19 cellular contexts compared by ENCODE assay signal in genomic region chr18:48741866-48742265, GRCh38.
DNase-seq lines count a peak whose midpoint lies in the region; ATAC-seq and TF ChIP-seq lines count a peak whose summit lies in the region.
"Had no signal": no experiment of that assay in that cellular context is flagged by ENCODE, and none has a peak within 500 bp of the region (broad histone marks: within the 10 kb centered on the region; RNA-seq: fewer than 3 reads in every experiment).

No MANE protein-coding gene starts in this region.

- H3K79me2 ChIP-seq in GM23248 (ENCODE audit: insufficient read depth): peaks cover 35% of the 10 kb centered on the region; the same call in 1 of the 2 replicates

- H3K27ac ChIP-seq in GM23248 (peak overlapping the region; percentile 79), mesenchymal stem cell (ENCODE audit: low read length, poor library complexity, severe bottlenecking) (no peak overlapping the region), thoracic aorta (peak overlapping the region; percentile 81 to 93), suprapubic skin (no peak overlapping the region)
- H3K27ac ChIP-seq: BLaER1, PC-9 had no signal

- TF ChIP-seq EP300 in suprapubic skin (IDR thresholded peaks at IDR 0.05): no peak

- no peak overlapping the region for H2BK120ac ChIP-seq in mesenchymal stem cell (ENCODE audit: low read depth, low read length)

- H3K36me3 ChIP-seq in GM23248 (ENCODE audit: low read depth): no peaks in the 10 kb centered on the region; the same call in 1 of the 2 replicates
- H3K36me3 ChIP-seq in mesenchymal stem cell (ENCODE audit: control insufficient read depth in 1 of 2, insufficient read depth in 2 of 2, low read depth in 1 of 2, low read length in 2 of 2): peaks cover 0 to 38% of the 10 kb centered on the region in 2 experiments
- no peaks in the 10 kb centered on the region for H3K36me3 ChIP-seq in thoracic aorta
- no peaks in the 10 kb centered on the region for H3K36me3 ChIP-seq in suprapubic skin
- H3K36me3 ChIP-seq: BLaER1 had no signal

- no peak overlapping the region for H2BK5ac ChIP-seq in mesenchymal stem cell (ENCODE audit: low read depth, low read length, poor library complexity, severe bottlenecking)

- no peaks in the 10 kb centered on the region for H3K9me3 ChIP-seq in GM23248 (ENCODE audit: low read depth)
- H3K9me3 ChIP-seq in mesenchymal stem cell (ENCODE audit: control insufficient read depth, low read length): no peaks in the 10 kb centered on the region
- no peaks in the 10 kb centered on the region for H3K9me3 ChIP-seq in thoracic aorta
- no peaks in the 10 kb centered on the region for H3K9me3 ChIP-seq in suprapubic skin
- H3K9me3 ChIP-seq: BLaER1, SK-N-SH had no signal

- H3K4me2 ChIP-seq in GM23248 (ENCODE audit: unreplicated experiment) (no peak overlapping the region), mesenchymal stem cell (ENCODE audit: low read length, poor library complexity, severe bottlenecking) (no peak overlapping the region)
- H3K4me2 ChIP-seq: BLaER1, PC-9, SK-N-SH had no signal

- ATAC-seq in thoracic aorta (ENCODE audit: insufficient number of reproducible peaks, low FRiP score, low read depth) (no peak), GM21360 (IDR thresholded peaks at IDR 0.05; ENCODE audit: unreplicated experiment) (no peak)
- ATAC-seq: CD8-positive, alpha-beta T cell; HCT116 had no signal

- peak overlapping the region; percentile 69; the same call in 1 of the 2 replicates for H3K9ac ChIP-seq in GM23248
- peak overlapping the region; percentile 90 for H3K9ac ChIP-seq in mesenchymal stem cell (ENCODE audit: low read length)
- H3K9ac ChIP-seq: BLaER1, SK-N-SH had no signal

- no peaks in the 10 kb centered on the region for H3K27me3 ChIP-seq in GM23248 (replicated peaks; ENCODE audit: insufficient read depth)
- H3K27me3 ChIP-seq in mesenchymal stem cell (ENCODE audit: control insufficient read depth in 1 of 2, insufficient read depth in 1 of 2, low read length in 2 of 2): no peaks in the 10 kb centered on the region
- no peaks in the 10 kb centered on the region for H3K27me3 ChIP-seq in thoracic aorta (replicated peaks; ENCODE audit: insufficient read depth)
- no peaks in the 10 kb centered on the region for H3K27me3 ChIP-seq in suprapubic skin
- H3K27me3 ChIP-seq: BLaER1 had no signal

- H3K4me3 ChIP-seq in GM23248 (no peak overlapping the region), mesenchymal stem cell (ENCODE audit: insufficient read depth in 1 of 2, low read depth in 1 of 2, low read length in 2 of 2) (no peak overlapping the region), thoracic aorta (no peak overlapping the region), suprapubic skin (no peak overlapping the region)
- H3K4me3 ChIP-seq: BLaER1, PC-9 had no signal

- H2AK5ac ChIP-seq in mesenchymal stem cell (ENCODE audit: low read length, severe bottlenecking): no peak overlapping the region

- in situ Hi-C loops in GM23248 (cut with MboI) (loop anchor here (10.0 to 25.0 kb wide), 2 partner anchors 63 to 195 kb away; no protein-coding TSS in a partner anchor), SK-MEL-5 (cut with HindIII; ENCODE audit: low pct_unique_long_range_greater_than_20kb, low sequenced_read_pairs) (no loop called here)

- TF ChIP-seq CTCF in thoracic aorta (IDR thresholded peaks at IDR 0.05) (no peak), suprapubic skin (IDR thresholded peaks at IDR 0.05) (no peak)

- H2BK12ac ChIP-seq in mesenchymal stem cell (ENCODE audit: low read length in 2 of 2): no peak overlapping the region

- peaks cover 22% of the 10 kb centered on the region for H3K79me1 ChIP-seq in mesenchymal stem cell (replicated peaks; ENCODE audit: low read length, poor library complexity, severe bottlenecking)

- no peak overlapping the region for H4K8ac ChIP-seq in mesenchymal stem cell (ENCODE audit: low read length)

- no peaks in the 10 kb centered on the region for H4K20me1 ChIP-seq in GM23248 (ENCODE audit: insufficient read depth)

- peak overlapping the region in 1 of 2 experiments; percentile 36 for H3K23ac ChIP-seq in mesenchymal stem cell (ENCODE audit: low read length in 2 of 2)

- no peak for TF ChIP-seq POLR2A in suprapubic skin (IDR thresholded peaks at IDR 0.05)

- no peaks in the 10 kb centered on the region for H3K9me2 ChIP-seq in GM23248 (ENCODE audit: insufficient read depth)
- H3K9me2 ChIP-seq: SK-N-SH had no signal

- H3K18ac ChIP-seq in mesenchymal stem cell (ENCODE audit: low read depth in 1 of 2, low read length in 2 of 2): no peak overlapping the region

- H2BK15ac ChIP-seq in mesenchymal stem cell (ENCODE audit: low read depth, poor library complexity, severe bottlenecking): no peak overlapping the region

- no peak overlapping the region for H3K4ac ChIP-seq in mesenchymal stem cell (ENCODE audit: low read depth in 1 of 2, low read length in 2 of 2)

- H3K14ac ChIP-seq in mesenchymal stem cell (ENCODE audit: low read length in 2 of 2): no peak overlapping the region

- H4K91ac ChIP-seq in mesenchymal stem cell (ENCODE audit: low read length): no peak overlapping the region

- H3K4me1 ChIP-seq in GM23248 (ENCODE audit: insufficient read depth) (peaks cover 42% of the 10 kb centered on the region), mesenchymal stem cell (ENCODE audit: control insufficient read depth, insufficient read depth, low read depth, low read length) (peaks cover 15% of the 10 kb centered on the region), thoracic aorta (ENCODE audit: control insufficient read depth in 1 of 2, low read depth in 2 of 2) (peaks cover 53 to 78% of the 10 kb centered on the region in 2 donors), suprapubic skin (peaks cover 46% of the 10 kb centered on the region)
- H3K4me1 ChIP-seq: BLaER1 had no signal

- H3F3A ChIP-seq in GM23248 (ENCODE audit: insufficient read depth): peaks cover 30% of the 10 kb centered on the region

- H2AFZ ChIP-seq in GM23248 (no peak overlapping the region), mesenchymal stem cell (ENCODE audit: low read depth, low read length) (no peak overlapping the region)
- H2AFZ ChIP-seq: PC-9 had no signal

- WGBS in GM23248 (ENCODE audit: low coverage in 1 of 2, low lambda C conversion rate in 2 of 2, missing lambda C conversion rate in 2 of 2), 2 experiments: 80 to 86% methylated on average over 6 of the region's 6 CpGs
- WGBS in mesenchymal stem cell: 82% methylated on average over 6 of the region's 6 CpGs
- 95% methylated on average over 3 of the region's 6 CpGs for WGBS in suprapubic skin

- DNase-seq in GM23248 (no peak), SK-MEL-5 (ENCODE audit: low read depth, low spot score) (peak; percentile 52), mesenchymal stem cell (no peak), thoracic aorta (ENCODE audit: low spot score) (no peak), NCI-H524 (lab: John Stamatoyannopoulos, UW) (no peak), suprapubic skin (ENCODE audit: low spot score in 2 of 2) (no peak)
- DNase-seq: CD8-positive, alpha-beta T cell; DMS153; MV-4-11; NCI-H1105 treated with DMSO at 0.1 percent for 48 hours; NCI-H187; NCI-H446; NCI-H526 treated with DMSO at 0.1 percent for 48 hours; PC-9; SHP77 treated with DMSO at 0.1 percent for 48 hours; SK-N-SH had no signal

Comparison
In these comparisons a context has a peak if more than half of its experiments do, and no peak if none do; other contexts are left out.
1. H3K27ac ChIP-seq: peak in GM23248 (single experiment) and thoracic aorta (2 of 2); none in mesenchymal stem cell (single experiment) and suprapubic skin (single experiment).